Comparison of ENCODE assay signal across 1 cellular context in genomic region chr7:90961037-90961725, GRCh38.
TF ChIP-seq lines count a peak whose summit lies in the region.

No MANE protein-coding gene starts in this region.

TF ChIP-seq in SK-N-SH treated with all-trans-retinoic acid at 6 μM for 48 hours, 23 proteins besides CTCF, POLR2A, EP300 and RAD21 (continued from another document):
- no peak for TF ChIP-seq PATZ1 (CRISPR knock-in tag; IDR thresholded peaks at IDR 0.05; ENCODE audit: borderline replicate concordance)
- TF ChIP-seq ESRRG (CRISPR knock-in tag; IDR thresholded peaks at IDR 0.05): no peak
- no peak for TF ChIP-seq TOX (CRISPR knock-in tag; IDR thresholded peaks at IDR 0.05; ENCODE audit: borderline replicate concordance)
